In genomic region chr11:133889188-133889587, GRCh38 we compare ENCODE assay signal across 21 cellular contexts. TPM values are rescaled to one million over a fixed set of nuclear protein-coding genes. Genes with fewer than 3 reads are reported as not detected.
DNase-seq lines count a peak whose midpoint lies in the region; ATAC-seq and TF ChIP-seq lines count a peak whose summit lies in the region.
"Had no signal": no experiment of that assay in that cellular context is flagged by ENCODE, and none has a peak within 500 bp of the region (broad histone marks: within the 10 kb centered on the region; RNA-seq: fewer than 3 reads in every experiment).

No MANE protein-coding gene starts in this region.

- no peaks in the 10 kb centered on the region for H3K36me3 ChIP-seq in right atrium auricular region
- no peaks in the 10 kb centered on the region for H3K36me3 ChIP-seq in vagina
- H3K36me3 ChIP-seq: BE2C had no signal

- H3K9me3 ChIP-seq in right atrium auricular region (no peaks in the 10 kb centered on the region), vagina (no peaks in the 10 kb centered on the region)
- H3K9me3 ChIP-seq: A549, BE2C, Caco-2 had no signal

- DNase-seq in right atrium auricular region (ENCODE audit: low spot score) (peak; percentile 48), left cardiac atrium (no peak), left lobe of liver (ENCODE audit: low spot score) (peak; percentile 14), vagina (ENCODE audit: extremely low spot score in 2 of 2) (peak; percentile 40 to 77), dermis blood vessel endothelial cell (no peak)
- DNase-seq: 8988T; ACHN; AML-193; BE2C; CD4-positive, CD25-positive, alpha-beta regulatory T cell; CD8-positive, alpha-beta T cell; DMS153; DND-41; GM23248; HCEC 1CT had no signal

- intact Hi-C loops in left cardiac atrium (cut with DNase I) (no loop called here), vagina (cut with DNase I) (no loop called here)

- H3K27me3 ChIP-seq in right atrium auricular region (no peaks in the 10 kb centered on the region), vagina (no peaks in the 10 kb centered on the region)

- TF ChIP-seq CTCF in right atrium auricular region (IDR thresholded peaks at IDR 0.05) (no peak), vagina (IDR thresholded peaks at IDR 0.05) (no peak)

- H3K27ac ChIP-seq in right atrium auricular region: no peak overlapping the region
- H3K27ac ChIP-seq in vagina: no peak overlapping the region
- H3K27ac ChIP-seq: A549, C4-2B, GM23248 had no signal

- H3K4me1 ChIP-seq in right atrium auricular region (no peaks in the 10 kb centered on the region), vagina (no peaks in the 10 kb centered on the region)
- H3K4me1 ChIP-seq: A549, BE2C, Caco-2 had no signal

- ATAC-seq in left cardiac atrium: no peak
- ATAC-seq in left lobe of liver: no peak
- no peak for ATAC-seq in HG02642 (IDR thresholded peaks at IDR 0.05; ENCODE audit: poor library complexity, unreplicated experiment)
- ATAC-seq: A549; CD8-positive, alpha-beta T cell had no signal

- TF ChIP-seq POLR2A in vagina (IDR thresholded peaks at IDR 0.05): no peak

- no peak overlapping the region for H3K4me3 ChIP-seq in right atrium auricular region
- H3K4me3 ChIP-seq in vagina: no peak overlapping the region
- H3K4me3 ChIP-seq: A549, GM23248 had no signal

RNA-seq across cellular contexts. Expression of gene SPATA19, which starts 43.9 kb away (rescaled TPM):
- total RNA-seq in right atrium auricular region: not detected
- total RNA-seq in left cardiac atrium: not detected
- not detected for total RNA-seq in left lobe of liver
- not detected for total RNA-seq in vagina
- not detected in 2 replicates for total RNA-seq in dermis blood vessel endothelial cell
- total RNA-seq: Caco-2; CD4-positive, CD25-positive, alpha-beta regulatory T cell; CD8-positive, alpha-beta T cell; GM23248; H1; H7 had no signal

Comparison
In these comparisons a context has a peak if more than half of its experiments do, and no peak if none do; other contexts are left out.
1. DNase-seq: peak in right atrium auricular region (single experiment), left lobe of liver (single experiment) and vagina (2 of 2); none in left cardiac atrium (single experiment) and dermis blood vessel endothelial cell (single experiment).